In genomic region chr19:1445932-1446712, GRCh38 we compare ENCODE assay signal across 8 cellular contexts. TPM values are rescaled to one million over a fixed set of nuclear protein-coding genes. Genes with fewer than 3 reads are reported as not detected.
DNase-seq lines count a peak whose midpoint lies in the region; ATAC-seq and TF ChIP-seq lines count a peak whose summit lies in the region.

No MANE protein-coding gene starts in this region.

- H3K27me3 Mint-ChIP-seq in glutamatergic neuron (ENCODE audit: unreplicated experiment), result peaks cover 20% of the 10 kb centered on the region

- CTCF ChIA-PET in HEK293 (lab: Yijun Ruan, JAX) (interaction anchor here (0.6 to 3.2 kb wide), 8 partner anchors 9 to 290 kb away, joined by 3 to 21 read pairs (median 4); no protein-coding TSS in a partner anchor), RWPE1 (lab: Yijun Ruan, JAX) (interaction anchor here (0.6 to 1.9 kb wide), 8 partner anchors 7 to 61 kb away, joined by 3 to 11 read pairs (median 4); no protein-coding TSS in a partner anchor)

- peak overlapping the region; percentile 39 for H3K4me3 ChIP-seq in HEK293 (ENCODE audit: low read depth, low read length)
- H3K4me3 ChIP-seq in stomach, result peak overlapping the region; percentile 32 to 54 (median 34)
- no peak overlapping the region for H3K4me3 ChIP-seq in SJCRH30
- peak overlapping the region in 1 of 2 donors; percentile 23 for H3K4me3 ChIP-seq in tibial artery

- peaks cover 14% of the 10 kb centered on the region for H3K4me1 Mint-ChIP-seq in glutamatergic neuron (ENCODE audit: low read depth, unreplicated experiment)

- intact Hi-C loops in stomach (cut with DNase I; ENCODE audit: low total_unique reads), result no loop called here
- intact Hi-C loops in tibial artery (cut with DNase I; ENCODE audit: low total_unique reads), result no loop called here

- no peak for ATAC-seq in HG03135 (IDR thresholded peaks at IDR 0.05; ENCODE audit: unreplicated experiment)

- H3K27ac Mint-ChIP-seq in glutamatergic neuron (ENCODE audit: unreplicated experiment), result no peak overlapping the region

- H3K9me3 ChIP-seq in HEK293 (ENCODE audit: control insufficient read depth, insufficient read depth, low read depth, low read length), result no peaks in the 10 kb centered on the region
- no peaks in the 10 kb centered on the region for H3K9me3 ChIP-seq in stomach
- H3K9me3 ChIP-seq in SJCRH30 (replicated peaks), result no peaks in the 10 kb centered on the region
- H3K9me3 ChIP-seq in tibial artery, result no peaks in the 10 kb centered on the region

- H3K36me3 ChIP-seq in HEK293 (ENCODE audit: control insufficient read depth in 2 of 2, insufficient read depth in 1 of 2, low read length in 2 of 2) (peaks cover 6 to 17% of the 10 kb centered on the region in 2 experiments; a peak in 2 of 3 replicates), stomach (peaks cover 14 to 23% (median 22%) of the 10 kb centered on the region in 4 donors), SJCRH30 (peaks cover 22% of the 10 kb centered on the region), tibial artery (peaks cover 18 to 25% (median 19%) of the 10 kb centered on the region in 3 donors)

- POLR2A ChIA-PET in HEK293 (lab: Yijun Ruan, JAX), result interaction anchor here (0.5 to 2.4 kb wide), 4 partner anchors 20 to 330 kb away, joined by 3 to 7 read pairs (median 4); partner anchors contain the start of gene REEP6
- POLR2A ChIA-PET in RWPE1 (lab: Yijun Ruan, JAX; ENCODE audit: low non-redundant PET), result no interaction called here

- peaks cover 21% of the 10 kb centered on the region for H3K9me3 Mint-ChIP-seq in glutamatergic neuron (ENCODE audit: unreplicated experiment)

- no peak for TF ChIP-seq CTCF in HEK293 (tag by site-specific recombination; IDR thresholded peaks at IDR 0.05)
- no peak for TF ChIP-seq CTCF in RWPE1 (conservative IDR thresholded peaks at IDR 0.05; ENCODE audit: low read depth)
- TF ChIP-seq CTCF in glutamatergic neuron (IDR thresholded peaks at IDR 0.05; ENCODE audit: partially characterized antibody, unreplicated experiment), result no peak
- TF ChIP-seq CTCF in stomach (IDR thresholded peaks at IDR 0.05), result no peak
- no peak for TF ChIP-seq CTCF in tibial artery (IDR thresholded peaks at IDR 0.05)

- peaks cover 6% of the 10 kb centered on the region for H3K36me3 Mint-ChIP-seq in glutamatergic neuron (ENCODE audit: unreplicated experiment)

- TF ChIP-seq EP300 in stomach (IDR thresholded peaks at IDR 0.05), result no peak

- no peak for TF ChIP-seq POLR2A in stomach (IDR thresholded peaks at IDR 0.05)

- H3K27me3 ChIP-seq in stomach (peaks cover 36 to 61% (median 57%) of the 10 kb centered on the region in 3 donors), SJCRH30 (peaks cover 9% of the 10 kb centered on the region; the same call in 1 of the 2 replicates), tibial artery (peaks cover 27 to 60% of the 10 kb centered on the region in 2 donors)

- H3K4me3 Mint-ChIP-seq in glutamatergic neuron (ENCODE audit: unreplicated experiment), result no peak overlapping the region

- WGBS in stomach, 5 donors, result 0 to 2% (median 2%) methylated on average over 9 to 99 of the region's 99 CpGs

- peak; percentile 47 for DNase-seq in RWPE1 (ENCODE audit: low spot score)
- peak; percentile 88 for DNase-seq in glutamatergic neuron
- no peak for DNase-seq in stomach
- DNase-seq in SJCRH30, result no peak
- no peak for DNase-seq in tibial artery
- DNase-seq in activated CD4-positive, CD25-positive, alpha-beta regulatory T cell treated with anti-CD3 and anti-CD28 coated beads, Interleukin-2, amount 50 U/mL, for 72 hours, result no peak

- H3K4me1 ChIP-seq in HEK293 (ENCODE audit: control insufficient read depth, insufficient read depth, low read length) (peaks cover 10% of the 10 kb centered on the region; the same call in 1 of the 2 replicates), stomach (peaks cover 22 to 46% (median 34%) of the 10 kb centered on the region in 4 donors), SJCRH30 (no peaks in the 10 kb centered on the region), tibial artery (peaks cover 0 to 31% (median 26%) of the 10 kb centered on the region in 4 donors)

- H3K27ac ChIP-seq in HEK293 (ENCODE audit: extremely low read depth, low read depth, low read length) (no peak overlapping the region), RWPE1 (no peak overlapping the region), stomach (no peak overlapping the region), SJCRH30 (no peak overlapping the region), tibial artery (no peak overlapping the region)

TF ChIP-seq in HEK293, 187 proteins besides CTCF, POLR2A, EP300 and RAD21 (continues in another document):
- no peak for TF ChIP-seq ZBTB1 (tag by site-specific recombination; IDR thresholded peaks at IDR 0.05)
- 0 out of 2 replicates have a peak, but pooled peaks have one; percentile 4 for TF ChIP-seq ZNF596 (tag by site-specific recombination; IDR thresholded peaks at IDR 0.05)
- TF ChIP-seq ZNF433 (tag by site-specific recombination; IDR thresholded peaks at IDR 0.05; ENCODE audit: low read depth), result no peak
- TF ChIP-seq ZNF398 (tag by site-specific recombination; IDR thresholded peaks at IDR 0.05), result no peak
- TF ChIP-seq ZFHX2 (tag by site-specific recombination; conservative IDR thresholded peaks at IDR 0.05), result peak; percentile 41
- TF ChIP-seq ZNF175 (tag by site-specific recombination; IDR thresholded peaks at IDR 0.05), result no peak
- 0 out of 2 replicates have a peak, but pooled peaks have one; percentile 23 for TF ChIP-seq EGR2 (tag by site-specific recombination; IDR thresholded peaks at IDR 0.05; ENCODE audit: low read depth)
- no peak for TF ChIP-seq ATF2 (tag by site-specific recombination; IDR thresholded peaks at IDR 0.05; ENCODE audit: low read depth)
- no peak for TF ChIP-seq ZNF701 (tag by site-specific recombination; IDR thresholded peaks at IDR 0.05)
- TF ChIP-seq SP2 (tag by site-specific recombination; IDR thresholded peaks at IDR 0.05), result peak; percentile 25; the same call in 1 of the 2 replicates
- peak; percentile 70; the same call in 1 of the 2 replicates for TF ChIP-seq ZBTB6 (tag by site-specific recombination; IDR thresholded peaks at IDR 0.05)

RNA-seq across cellular contexts. Expression of gene APC2, which starts 3.8 kb away (rescaled TPM):
- total RNA-seq in glutamatergic neuron (ENCODE audit: unreplicated experiment) (371 TPM), stomach (1 to 10 TPM in 2 of 5 donors, under 1 TPM in 2, not detected in 1; 0.58 to 3.5 (median 2.0) TPM)
- polyA plus RNA-seq in stomach, result under 1 TPM; 0.10 to 0.31 (median 0.15) TPM
- total RNA-seq in SJCRH30 (2014; rRNA removed; shearing (Covaris generic)), result 0.13 and 0.24 TPM in 2 replicates

RNA-seq across cellular contexts. Expression of gene RPS15, which starts 7.9 kb away (rescaled TPM):
- total RNA-seq in glutamatergic neuron (ENCODE audit: unreplicated experiment) (603 TPM), stomach (1,000 to 10,000 TPM in 4 of 5 donors, 100 to 1,000 TPM in 1; 428 to 2,471 (median 1,694) TPM)
- polyA plus RNA-seq in stomach, result 1,000 to 10,000 TPM; 2,846 to 4,539 (median 3,866) TPM
- total RNA-seq in SJCRH30 (2014; rRNA removed; shearing (Covaris generic)), result 1,359 and 1,591 TPM in 2 replicates

RNA-seq across cellular contexts. Expression of gene C19orf25, which starts 32.9 kb away (rescaled TPM):
- total RNA-seq in glutamatergic neuron (ENCODE audit: unreplicated experiment) (29.2 TPM), stomach (10 to 100 TPM in 4 of 5 donors, 1 to 10 TPM in 1; 5.4 to 84.3 (median 21.3) TPM)
- 10 to 100 TPM; 25.4 to 34.9 (median 32.7) TPM for polyA plus RNA-seq in stomach
- 26.6 and 29.4 TPM in 2 replicates for total RNA-seq in SJCRH30 (2014; rRNA removed; shearing (Covaris generic))

RNA-seq across cellular contexts. Expression of gene DAZAP1, which starts 38.7 kb away (rescaled TPM):
- total RNA-seq in glutamatergic neuron (ENCODE audit: unreplicated experiment), result 135 TPM
- total RNA-seq in stomach, result 100 to 1,000 TPM in 1 of 5 donors, 10 to 100 TPM in 4; 21.4 to 124 (median 42.5) TPM
- 10 to 100 TPM; 55.9 to 68.1 (median 63.4) TPM for polyA plus RNA-seq in stomach
- 132 and 138 TPM in 2 replicates for total RNA-seq in SJCRH30 (2014; rRNA removed; shearing (Covaris generic))

RNA-seq across cellular contexts. Expression of gene PCSK4, which starts 44.0 kb away (rescaled TPM):
- 21.2 TPM for total RNA-seq in glutamatergic neuron (ENCODE audit: unreplicated experiment)
- total RNA-seq in stomach, result 10 to 100 TPM in 2 of 5 donors, 1 to 10 TPM in 1, not detected in 2; 1.7 to 26.8 (median 19.7) TPM
- polyA plus RNA-seq in stomach, result 1 to 10 TPM; 2.7 to 5.0 (median 3.2) TPM
- total RNA-seq in SJCRH30 (2014; rRNA removed; shearing (Covaris generic)), result 0.58 and 1.1 TPM in 2 replicates

Comparison
In these comparisons a context has a peak if more than half of its experiments do, and no peak if none do; other contexts are left out.
1. DNase-seq: peak in RWPE1 (single experiment) and glutamatergic neuron (single experiment); none in stomach (single experiment), SJCRH30 (0 of 2), tibial artery (0 of 2) and activated CD4-positive, CD25-positive, alpha-beta regulatory T cell treated with anti-CD3 and anti-CD28 coated beads, Interleukin-2, amount 50 U/mL, for 72 hours (single experiment).
2. RNA of gene APC2, which starts 3.8 kb away (total RNA-seq): 371 TPM in glutamatergic neuron (single experiment); 0.58 to 3.5 TPM in stomach and 0.13 to 0.24 TPM in SJCRH30; every median in the first group is over 10 times any median in the second.